In genomic region chr16:28930652-28931051, GRCh38 we compare ENCODE assay signal across 12 cellular contexts. TPM values are rescaled to one million over a fixed set of nuclear protein-coding genes. Genes with fewer than 3 reads are reported as not detected.
DNase-seq lines count a peak whose midpoint lies in the region; ATAC-seq lines count a peak whose summit lies in the region.
"Had no signal": no experiment of that assay in that cellular context is flagged by ENCODE, and none has a peak within 500 bp of the region (broad histone marks: within the 10 kb centered on the region; RNA-seq: fewer than 3 reads in every experiment).

No MANE protein-coding gene starts in this region.

- H3K4me1 Mint-ChIP-seq in naive B cell, result peaks cover 53 to 85% (median 69%) of the 10 kb centered on the region in 3 donors

- H3K36me3 ChIP-seq in SJCRH30, result no peaks in the 10 kb centered on the region
- H3K36me3 ChIP-seq: neutrophil had no signal

- peak overlapping the region; percentile 39 to 98 (median 94) for H3K27ac Mint-ChIP-seq in naive B cell

- ATAC-seq in GM21390 (IDR thresholded peaks at IDR 0.05; ENCODE audit: unreplicated experiment) (peak; percentile 51), naive B cell (ENCODE audit: low read depth in 2 of 2) (peak; percentile 79), GM18858 (IDR thresholded peaks at IDR 0.05; ENCODE audit: unreplicated experiment) (no peak)

- DNase-seq in DMS153 (lab: John Stamatoyannopoulos, UW) (peak; percentile 39), SJCRH30 (peak; percentile 58 to 74), naive B cell (peak; percentile 75), NCI-H2029 treated with DMSO at 0.1 percent for 48 hours (lab: John Stamatoyannopoulos, UW) (no peak), 8988T (no peak), EL (no peak)
- DNase-seq: cortex of kidney, NCI-H1694 treated with DMSO at 0.1 percent for 48 hours, Right ventricle myocardium superior had no signal

- H3K4me3 ChIP-seq in SJCRH30, result no peak overlapping the region

- H3K9me3 Mint-ChIP-seq in naive B cell, result no peaks in the 10 kb centered on the region

- no peaks in the 10 kb centered on the region for H3K27me3 Mint-ChIP-seq in naive B cell

- H3K4me1 ChIP-seq in SJCRH30, result peaks cover 6% of the 10 kb centered on the region

- H3K4me3 Mint-ChIP-seq in naive B cell, result peak overlapping the region; percentile 87 to 99 (median 97)

- H3K9me3 ChIP-seq in SJCRH30 (replicated peaks), result no peaks in the 10 kb centered on the region
- H3K9me3 ChIP-seq: neutrophil had no signal

- no peaks in the 10 kb centered on the region for H3K27me3 ChIP-seq in SJCRH30
- H3K27me3 ChIP-seq: neutrophil had no signal

- H3K27ac ChIP-seq in SJCRH30, result no peak overlapping the region
- H3K27ac ChIP-seq: neutrophil had no signal

- H3K36me3 Mint-ChIP-seq in naive B cell, result peaks cover 8 to 18% of the 10 kb centered on the region in 2 donors

RNA-seq across cellular contexts. Expression of gene CD19, which starts 1.1 kb away (rescaled TPM):
- total RNA-seq in SJCRH30 (2014; rRNA removed; shearing (Covaris generic)), result 0.10 TPM in 1 of 2 replicates, not detected in the other
- 100 to 1,000 TPM; 280 to 597 (median 354) TPM for polyA plus RNA-seq in naive B cell (ENCODE audit: low read depth in 6 of 6)
- total RNA-seq: Right ventricle myocardium superior had no signal

RNA-seq across cellular contexts. Expression of gene RABEP2, which starts 5.6 kb away (rescaled TPM):
- 7.4 and 8.1 TPM in 2 replicates for total RNA-seq in SJCRH30 (2014; rRNA removed; shearing (Covaris generic))
- 10 to 100 TPM in 5 of 6 donors, 1 to 10 TPM in 1; 6.9 to 40.4 (median 21.2) TPM for polyA plus RNA-seq in naive B cell (ENCODE audit: low read depth in 6 of 6)

RNA-seq across cellular contexts. Expression of gene NFATC2IP, which starts 20.1 kb away (rescaled TPM):
- total RNA-seq in SJCRH30 (2014; rRNA removed; shearing (Covaris generic)), result 20.2 and 29.5 TPM in 2 replicates
- 10 to 100 TPM; 17.8 to 32.2 (median 24.2) TPM for polyA plus RNA-seq in naive B cell (ENCODE audit: low read depth in 6 of 6)

RNA-seq across cellular contexts. Expression of gene SPNS1, which starts 43.9 kb away (rescaled TPM):
- 22.1 and 23.5 TPM in 2 replicates for total RNA-seq in SJCRH30 (2014; rRNA removed; shearing (Covaris generic))
- 10 to 100 TPM; 11.4 to 29.9 (median 19.0) TPM for polyA plus RNA-seq in naive B cell (ENCODE audit: low read depth in 6 of 6)

RNA-seq across cellular contexts. Expression of gene ATP2A1, which starts 52.4 kb away (rescaled TPM):
- 21.8 and 24.8 TPM in 2 replicates for total RNA-seq in SJCRH30 (2014; rRNA removed; shearing (Covaris generic))
- not detected for polyA plus RNA-seq in naive B cell (ENCODE audit: low read depth in 6 of 6)
- total RNA-seq: Right ventricle myocardium superior had no signal

Comparison
In these comparisons a context has a peak if more than half of its experiments do, and no peak if none do; other contexts are left out.
1. DNase-seq: peak in DMS153 (single experiment), SJCRH30 (2 of 2) and naive B cell (single experiment); none in NCI-H2029 treated with DMSO at 0.1 percent for 48 hours (single experiment), 8988T (single experiment) and EL (single experiment).